11 cellular contexts compared by ENCODE assay signal in the genomic region with DNA sequence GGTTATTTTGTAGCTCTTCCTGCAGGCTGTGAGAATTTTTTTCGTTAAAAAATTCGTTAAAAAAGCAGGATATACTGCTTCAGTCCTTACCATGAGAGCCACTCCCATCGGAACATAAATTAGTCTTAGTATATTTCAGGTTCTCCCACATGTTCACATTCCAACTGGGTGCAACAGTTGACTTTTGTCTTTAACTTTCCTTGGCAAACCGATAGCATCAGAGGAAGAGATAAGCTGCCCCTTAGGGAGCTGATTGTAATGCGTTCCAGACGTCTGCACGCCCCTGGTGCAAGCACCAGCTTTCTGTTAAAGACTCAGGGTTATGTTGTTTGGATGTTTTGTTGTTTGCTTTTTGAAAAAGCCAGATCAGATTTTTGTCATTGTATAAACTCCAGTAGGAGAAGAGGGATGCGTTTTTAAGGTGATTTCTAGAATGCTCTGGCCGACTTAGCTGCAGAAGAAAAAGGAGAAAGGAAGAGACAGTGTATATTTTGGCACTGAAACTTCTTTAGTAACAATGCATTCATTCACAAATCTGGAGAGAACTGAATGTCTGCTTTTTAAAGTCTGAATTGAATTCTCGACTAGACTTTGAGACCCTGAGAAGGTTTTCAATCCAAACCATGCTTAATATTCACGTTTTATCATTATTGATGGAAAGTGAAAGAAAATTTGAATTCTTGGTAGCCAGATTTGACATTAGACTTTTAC.
DNase-seq lines count a peak whose midpoint lies in the region; ATAC-seq, FAIRE-seq and TF ChIP-seq lines count a peak whose summit lies in the region.
"Had no signal": no experiment of that assay in that cellular context is flagged by ENCODE, and none has a peak within 500 bp of the region (broad histone marks: within the 10 kb centered on the region; RNA-seq: fewer than 3 reads in every experiment).

No MANE protein-coding gene starts in this region.

- H3K9me3 ChIP-seq in keratinocyte (ENCODE audit: control insufficient read depth, low read depth, low read length) (no peaks in the 10 kb centered on the region), thoracic aorta (no peaks in the 10 kb centered on the region)

- ATAC-seq in thoracic aorta (ENCODE audit: insufficient number of reproducible peaks, low FRiP score, low read depth) (no peak), HG02642 (IDR thresholded peaks at IDR 0.05; ENCODE audit: poor library complexity, unreplicated experiment) (no peak)
- ATAC-seq: T-helper 17 cell had no signal

- no peak for FAIRE-seq in keratinocyte (lab: Jason Lieb, UNC)

- no peak for DNase-seq in Jurkat, Clone E6-1 (ENCODE audit: low read depth, low spot score)
- DNase-seq in cardiac fibroblast (ENCODE audit: low read depth in 2 of 2) (peak; percentile 43 to 65), keratinocyte (ENCODE audit: low read depth, low spot score) (no peak), thoracic aorta (ENCODE audit: low spot score) (no peak), anterior cingulate cortex (lab: John Stamatoyannopoulos, UW) (no peak), GM03348 (ENCODE audit: low spot score) (no peak), DMS53 (lab: John Stamatoyannopoulos, UW) (no peak)
- DNase-seq: NCI-H1092; stimulated activated CD4-positive, alpha-beta T cell treated with anti-CD3 and anti-CD28 coated beads, Interleukin-4, amount 100 ng/mL, for 1 hour; T-helper 17 cell had no signal

- peaks cover 9 to 21% of the 10 kb centered on the region in 2 experiments for H3K36me3 ChIP-seq in keratinocyte (ENCODE audit: control insufficient read depth in 2 of 2, extremely low read depth in 1 of 2, insufficient read depth in 2 of 2, low read length in 2 of 2)
- H3K36me3 ChIP-seq in thoracic aorta = peaks cover 6% of the 10 kb centered on the region

- dilution Hi-C loops in keratinocyte (cut with MboI; ENCODE audit: extremely low pct_ligation_motif_present, low sequenced_read_pairs) = no loop called here

- peak overlapping the region; percentile 0 for H3K27ac ChIP-seq in keratinocyte (ENCODE audit: control insufficient read depth, insufficient read depth, low read length)
- peak overlapping the region; percentile 70 to 94 for H3K27ac ChIP-seq in thoracic aorta

- no peaks in the 10 kb centered on the region for H3K27me3 ChIP-seq in keratinocyte (ENCODE audit: control insufficient read depth, extremely low read depth, insufficient read depth, low read length)
- no peaks in the 10 kb centered on the region for H3K27me3 ChIP-seq in thoracic aorta (replicated peaks; ENCODE audit: insufficient read depth)

- H3K4me3 ChIP-seq in Jurkat, Clone E6-1 (ENCODE audit: low read length) = peak overlapping the region; percentile 33
- H3K4me3 ChIP-seq in cardiac fibroblast (replicated peaks in 1 of 2; ENCODE audit: low read depth in 2 of 2, low read length in 2 of 2) (peak overlapping the region in 1 of 2 donors; percentile 13), keratinocyte (ENCODE audit: control insufficient read depth in 2 of 3, extremely low read depth in 1 of 3, insufficient read depth in 2 of 3, low read depth in 1 of 3, low read length in 3 of 3) (no peak overlapping the region), thoracic aorta (peak overlapping the region; percentile 49)

- no peak overlapping the region for H2AFZ ChIP-seq in keratinocyte (ENCODE audit: control insufficient read depth, low read length)

- H3K9ac ChIP-seq in keratinocyte (ENCODE audit: control insufficient read depth, extremely low read depth, insufficient read depth, low read length) = no peak overlapping the region

- H3K9me1 ChIP-seq in keratinocyte (ENCODE audit: control insufficient read depth, extremely low read depth, insufficient read depth, low read length) = no peaks in the 10 kb centered on the region

- TF ChIP-seq CTCF in cardiac fibroblast (IDR thresholded peaks at IDR 0.05; ENCODE audit: low read depth, low read length) = no peak
- no peak for TF ChIP-seq CTCF in keratinocyte (optimal IDR thresholded peaks at IDR 0.05 in 1 of 3, IDR thresholded peaks at IDR 0.05 in 1 of 3, conservative IDR thresholded peaks at IDR 0.05 in 1 of 3; ENCODE audit: extremely low read depth in 1 of 3, insufficient read depth in 2 of 3, low read length in 3 of 3)
- TF ChIP-seq CTCF in thoracic aorta (IDR thresholded peaks at IDR 0.05) = no peak

- no peaks in the 10 kb centered on the region for H4K20me1 ChIP-seq in keratinocyte (ENCODE audit: control insufficient read depth, extremely low read depth, insufficient read depth, low read length)

- H3K4me1 ChIP-seq in keratinocyte (ENCODE audit: control insufficient read depth, extremely low read depth, insufficient read depth, low read length) = peaks cover 35% of the 10 kb centered on the region
- peaks cover 42 to 96% of the 10 kb centered on the region in 2 donors for H3K4me1 ChIP-seq in thoracic aorta (ENCODE audit: control insufficient read depth in 1 of 2, low read depth in 2 of 2)

- peak overlapping the region; percentile 66 for H3K4me2 ChIP-seq in keratinocyte (ENCODE audit: control insufficient read depth, extremely low read depth, insufficient read depth, low read depth, low read length)

- H3K79me2 ChIP-seq in keratinocyte (ENCODE audit: control insufficient read depth, insufficient read depth, low read length) = peaks cover 94% of the 10 kb centered on the region

Comparison
In these comparisons a context has a peak if more than half of its experiments do, and no peak if none do; other contexts are left out.
1. DNase-seq: peak in cardiac fibroblast (2 of 2); none in Jurkat, Clone E6-1 (single experiment), keratinocyte (single experiment), thoracic aorta (single experiment), anterior cingulate cortex (0 of 58), GM03348 (single experiment) and DMS53 (single experiment).
2. H3K4me3 ChIP-seq: peak in Jurkat, Clone E6-1 (single experiment) and thoracic aorta (single experiment); none in keratinocyte (0 of 3).